13 cellular contexts compared by ENCODE assay signal in the genomic region with DNA sequence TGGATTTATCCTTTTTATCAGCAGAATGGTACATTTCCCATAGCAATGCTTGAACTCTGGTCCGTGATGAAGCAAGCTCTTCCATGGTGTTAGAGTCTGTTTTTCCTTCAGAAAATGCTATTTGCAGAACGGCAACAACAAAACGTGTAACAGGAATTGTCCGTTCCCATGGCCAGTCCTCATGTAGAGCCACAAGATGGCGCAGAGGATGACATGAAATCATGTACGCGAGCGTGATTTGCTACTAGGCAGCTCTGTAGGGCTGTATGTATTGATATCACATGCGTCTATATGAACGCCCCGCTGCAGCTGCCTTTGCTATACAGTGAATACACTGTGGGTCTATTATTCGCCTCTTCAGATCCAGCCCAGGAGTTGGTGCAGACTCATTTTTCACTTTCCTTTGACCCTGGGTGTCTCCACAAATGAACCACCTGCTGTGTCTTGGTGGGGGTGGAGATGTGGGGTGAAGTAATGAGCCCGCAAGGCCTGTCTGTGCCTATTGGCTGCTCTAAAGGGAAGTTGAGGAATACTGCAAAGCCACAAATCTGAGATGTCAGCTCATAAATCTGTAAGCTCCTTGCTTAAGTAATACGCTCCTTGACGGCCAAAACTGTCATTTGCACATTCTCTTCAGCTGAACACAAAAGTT.
DNase-seq lines count a peak whose midpoint lies in the region; ATAC-seq, FAIRE-seq and TF ChIP-seq lines count a peak whose summit lies in the region.
"Had no signal": no experiment of that assay in that cellular context is flagged by ENCODE, and none has a peak within 500 bp of the region (broad histone marks: within the 10 kb centered on the region; RNA-seq: fewer than 3 reads in every experiment).

No MANE protein-coding gene starts in this region.

- no peak for TF ChIP-seq EP300 in Ishikawa (IDR thresholded peaks at IDR 0.05; ENCODE audit: borderline replicate concordance)

- TF ChIP-seq RAD21 in Ishikawa (IDR thresholded peaks at IDR 0.05; ENCODE audit: low read depth): 0 out of 2 replicates have a peak, but pooled peaks have one; percentile 2

- peak; percentile 61 for FAIRE-seq in D721Med (lab: Jason Lieb, UNC)
- FAIRE-seq: islet of Langerhans had no signal

- no peaks in the 10 kb centered on the region for H3K27me3 ChIP-seq in fibroblast of lung (ENCODE audit: control insufficient read depth, insufficient read depth, low read length)

- H3K36me3 ChIP-seq in fibroblast of lung (ENCODE audit: control insufficient read depth, insufficient read depth, low read length): no peaks in the 10 kb centered on the region

- peak overlapping the region; percentile 40 for H3K4me2 ChIP-seq in fibroblast of lung (ENCODE audit: extremely low read depth, insufficient read depth, low read length)

- no peaks in the 10 kb centered on the region for H4K20me1 ChIP-seq in fibroblast of lung (ENCODE audit: control insufficient read depth, extremely low read depth, insufficient read depth, low read length)

- no peaks in the 10 kb centered on the region for H3K9me3 ChIP-seq in fibroblast of lung (ENCODE audit: control insufficient read depth, insufficient read depth, low read depth, low read length)

- no peaks in the 10 kb centered on the region for H3K4me1 ChIP-seq in fibroblast of lung (ENCODE audit: control insufficient read depth, extremely low read depth, insufficient read depth, low read length)

- H2AFZ ChIP-seq in fibroblast of lung (ENCODE audit: low read length): peak overlapping the region; percentile 21

- H3K79me2 ChIP-seq in fibroblast of lung (ENCODE audit: control insufficient read depth, insufficient read depth, low read length): no peaks in the 10 kb centered on the region

- H3K9ac ChIP-seq in fibroblast of lung (ENCODE audit: insufficient read depth, low read length): no peak overlapping the region

- DNase-seq in D721Med (ENCODE audit: insufficient read length, low spot score) (no peak), OCI-M1 (lab: John Stamatoyannopoulos, UW) (peak; percentile 37), fibroblast of lung (ENCODE audit: low read depth in 2 of 2) (peak; percentile 26 to 83), HPDE6-E6E7 (ENCODE audit: extremely low spot score) (no peak), activated T-cell treated with anti-CD3 and anti-CD28 coated beads for 4 hours (no peak)
- DNase-seq in activated CD4-positive, alpha-beta T cell treated with anti-CD3 and anti-CD28 coated beads, Interleukin-2, amount 50 U/mL, for 1 hour: no peak
- DNase-seq: DMS79 treated with DMSO at 0.1 percent for 48 hours, NCI-H1694 treated with DMSO at 0.1 percent for 48 hours, nucleus accumbens, T-helper 9 cell had no signal

- TF ChIP-seq CTCF in D721Med (IDR thresholded peaks at IDR 0.05; ENCODE audit: insufficient read depth, missing control alignments) (peak; percentile 62), fibroblast of lung (conservative IDR thresholded peaks at IDR 0.05 in 1 of 2, IDR thresholded peaks at IDR 0.05 in 1 of 2; ENCODE audit: low read depth in 1 of 2, low read length in 2 of 2) (peak; percentile 63 to 74)

- no peak for ATAC-seq in HG02885 (IDR thresholded peaks at IDR 0.05; ENCODE audit: poor library complexity, unreplicated experiment)

- no peak overlapping the region for H3K27ac ChIP-seq in fibroblast of lung (ENCODE audit: insufficient read depth, low read length)

- H3K4me3 ChIP-seq in fibroblast of lung (replicated peaks in 1 of 4; ENCODE audit: control extremely low read depth in 1 of 4, insufficient read depth in 1 of 4, low read depth in 3 of 4, low read length in 4 of 4): no peak overlapping the region

TF ChIP-seq in Ishikawa, 13 proteins besides CTCF, POLR2A, EP300 and RAD21:
- TF ChIP-seq YY1 (IDR thresholded peaks at IDR 0.05; ENCODE audit: low read depth): no peak
- no peak for TF ChIP-seq ZBTB7A (IDR thresholded peaks at IDR 0.05; ENCODE audit: low read depth)
- no peak for TF ChIP-seq CREB1 (IDR thresholded peaks at IDR 0.05; ENCODE audit: low read depth)
- TF ChIP-seq, protein P1, sequence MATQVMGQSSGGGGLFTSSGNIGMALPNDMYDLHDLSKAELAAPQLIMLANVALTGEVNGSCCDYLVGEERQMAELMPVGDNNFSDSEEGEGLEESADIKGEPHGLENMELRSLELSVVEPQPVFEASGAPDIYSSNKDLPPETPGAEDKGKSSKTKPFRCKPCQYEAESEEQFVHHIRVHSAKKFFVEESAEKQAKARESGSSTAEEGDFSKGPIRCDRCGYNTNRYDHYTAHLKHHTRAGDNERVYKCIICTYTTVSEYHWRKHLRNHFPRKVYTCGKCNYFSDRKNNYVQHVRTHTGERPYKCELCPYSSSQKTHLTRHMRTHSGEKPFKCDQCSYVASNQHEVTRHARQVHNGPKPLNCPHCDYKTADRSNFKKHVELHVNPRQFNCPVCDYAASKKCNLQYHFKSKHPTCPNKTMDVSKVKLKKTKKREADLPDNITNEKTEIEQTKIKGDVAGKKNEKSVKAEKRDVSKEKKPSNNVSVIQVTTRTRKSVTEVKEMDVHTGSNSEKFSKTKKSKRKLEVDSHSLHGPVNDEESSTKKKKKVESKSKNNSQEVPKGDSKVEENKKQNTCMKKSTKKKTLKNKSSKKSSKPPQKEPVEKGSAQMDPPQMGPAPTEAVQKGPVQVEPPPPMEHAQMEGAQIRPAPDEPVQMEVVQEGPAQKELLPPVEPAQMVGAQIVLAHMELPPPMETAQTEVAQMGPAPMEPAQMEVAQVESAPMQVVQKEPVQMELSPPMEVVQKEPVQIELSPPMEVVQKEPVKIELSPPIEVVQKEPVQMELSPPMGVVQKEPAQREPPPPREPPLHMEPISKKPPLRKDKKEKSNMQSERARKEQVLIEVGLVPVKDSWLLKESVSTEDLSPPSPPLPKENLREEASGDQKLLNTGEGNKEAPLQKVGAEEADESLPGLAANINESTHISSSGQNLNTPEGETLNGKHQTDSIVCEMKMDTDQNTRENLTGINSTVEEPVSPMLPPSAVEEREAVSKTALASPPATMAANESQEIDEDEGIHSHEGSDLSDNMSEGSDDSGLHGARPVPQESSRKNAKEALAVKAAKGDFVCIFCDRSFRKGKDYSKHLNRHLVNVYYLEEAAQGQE (IDR thresholded peaks at IDR 0.05; ENCODE audit: low read depth): no peak
- TF ChIP-seq, protein P2, sequence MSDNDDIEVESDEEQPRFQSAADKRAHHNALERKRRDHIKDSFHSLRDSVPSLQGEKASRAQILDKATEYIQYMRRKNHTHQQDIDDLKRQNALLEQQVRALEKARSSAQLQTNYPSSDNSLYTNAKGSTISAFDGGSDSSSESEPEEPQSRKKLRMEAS (IDR thresholded peaks at IDR 0.05): no peak
- TF ChIP-seq CEBPB (IDR thresholded peaks at IDR 0.05): no peak
- no peak for TF ChIP-seq FOXM1 (IDR thresholded peaks at IDR 0.05; ENCODE audit: borderline replicate concordance, low read depth)
- TF ChIP-seq TCF12 (IDR thresholded peaks at IDR 0.05; ENCODE audit: low read depth): no peak
- TF ChIP-seq, protein P3, sequence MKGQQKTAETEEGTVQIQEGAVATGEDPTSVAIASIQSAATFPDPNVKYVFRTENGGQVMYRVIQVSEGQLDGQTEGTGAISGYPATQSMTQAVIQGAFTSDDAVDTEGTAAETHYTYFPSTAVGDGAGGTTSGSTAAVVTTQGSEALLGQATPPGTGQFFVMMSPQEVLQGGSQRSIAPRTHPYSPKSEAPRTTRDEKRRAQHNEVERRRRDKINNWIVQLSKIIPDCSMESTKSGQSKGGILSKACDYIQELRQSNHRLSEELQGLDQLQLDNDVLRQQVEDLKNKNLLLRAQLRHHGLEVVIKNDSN (IDR thresholded peaks at IDR 0.05): no peak
- no peak for TF ChIP-seq TAF1 (IDR thresholded peaks at IDR 0.05; ENCODE audit: low read depth)
- TF ChIP-seq TEAD4 (IDR thresholded peaks at IDR 0.05): no peak

Comparison
In these comparisons a context has a peak if more than half of its experiments do, and no peak if none do; other contexts are left out.
1. DNase-seq: peak in OCI-M1 (single experiment) and fibroblast of lung (2 of 2); none in D721Med (single experiment), activated CD4-positive, alpha-beta T cell treated with anti-CD3 and anti-CD28 coated beads, Interleukin-2, amount 50 U/mL, for 1 hour (single experiment), HPDE6-E6E7 (single experiment) and activated T-cell treated with anti-CD3 and anti-CD28 coated beads for 4 hours (single experiment).